27 cellular contexts compared by ENCODE assay signal in genomic region chr21:45280969-45281368, GRCh38. TPM values are rescaled to one million over a fixed set of nuclear protein-coding genes. Genes with fewer than 3 reads are reported as not detected.
DNase-seq lines count a peak whose midpoint lies in the region; ATAC-seq and TF ChIP-seq lines count a peak whose summit lies in the region.
"Had no signal": no experiment of that assay in that cellular context is flagged by ENCODE, and none has a peak within 500 bp of the region (broad histone marks: within the 10 kb centered on the region; RNA-seq: fewer than 3 reads in every experiment).

No MANE protein-coding gene starts in this region.

- no peaks in the 10 kb centered on the region for H3K27me3 ChIP-seq in SJCRH30
- H3K27me3 ChIP-seq: BLaER1 treated with 17β-estradiol and CSF1 and Interleukin-3, amounts not matched to agents 10 nM and 100 nM had no signal

- peaks cover 25% of the 10 kb centered on the region for H3K4me1 Mint-ChIP-seq in nephron

- peaks cover 69% of the 10 kb centered on the region for H3K36me3 Mint-ChIP-seq in nephron (ENCODE audit: low read depth)

- H3K4me3 ChIP-seq in SJCRH30, result no peak overlapping the region
- H3K4me3 ChIP-seq: BLaER1 treated with 17β-estradiol and CSF1 and Interleukin-3, amounts not matched to agents 10 nM and 100 nM; K562 had no signal

- TF ChIP-seq CTCF in nephron (IDR thresholded peaks at IDR 0.05; ENCODE audit: unreplicated experiment in 3 of 3), result no peak

- H3K27ac ChIP-seq in SJCRH30, result peak overlapping the region; percentile 31; the same call in 1 of the 2 replicates
- H3K27ac ChIP-seq: 22Rv1; BLaER1 treated with 17β-estradiol and CSF1 and Interleukin-3, amounts not matched to agents 10 nM and 100 nM; HL-60 had no signal

- peaks cover 7% of the 10 kb centered on the region for H3K4me1 ChIP-seq in SJCRH30
- H3K4me1 ChIP-seq: Caco-2 had no signal

- DNase-seq in activated CD8-positive, alpha-beta memory T cell treated with anti-CD3 and anti-CD28 coated beads, Interleukin-2, amount 50 U/mL, for 48 hours, result peak; percentile 8
- DNase-seq in activated CD8-positive, alpha-beta memory T cell treated with anti-CD3 and anti-CD28 coated beads for 24 hours, result no peak
- DNase-seq in SJCRH30 (no peak), left lobe of liver (ENCODE audit: low spot score) (peak; percentile 12), NOMO-1 treated with dmso at 0.1 percent for 144 hours (lab: John Stamatoyannopoulos, UW; ENCODE audit: unreplicated experiment) (no peak), NCI-H526 treated with DMSO at 0.1 percent for 48 hours (lab: John Stamatoyannopoulos, UW) (no peak)
- DNase-seq: ACHN; Caco-2; CD4-positive, alpha-beta memory T cell; DMS 273 treated with DMSO at 0.1 percent for 48 hours; DMS79 treated with DMSO at 0.1 percent for 48 hours; MM.1S; NCI-H1048; NCI-H1417 treated with DMSO at 0.1 percent for 48 hours; NCI-H187; NCI-H2107; NCI-H774; NK-92 treated with Interleukin-12 subunit alpha and Interleukin-12 subunit beta, amount 100 ng/mL, for 24 hours had no signal

- H3K4me3 Mint-ChIP-seq in nephron, result peak overlapping the region in 1 of 3 experiments; percentile 61
- H3K4me3 Mint-ChIP-seq: CD4-positive, alpha-beta memory T cell; H9 had no signal

- no peaks in the 10 kb centered on the region for H3K9me3 Mint-ChIP-seq in nephron
- H3K9me3 Mint-ChIP-seq: H9 had no signal

- peak overlapping the region; percentile 78 to 79 (median 79) for H3K27ac Mint-ChIP-seq in nephron

- H3K36me3 ChIP-seq in SJCRH30, result peaks cover 30% of the 10 kb centered on the region

- no peaks in the 10 kb centered on the region for H3K27me3 Mint-ChIP-seq in nephron (ENCODE audit: low read depth)
- H3K27me3 Mint-ChIP-seq: CD4-positive, alpha-beta memory T cell had no signal

- ATAC-seq in left lobe of liver (no peak), GM19452 (IDR thresholded peaks at IDR 0.05; ENCODE audit: unreplicated experiment) (no peak)
- ATAC-seq: HepG2, K562, Panc1 had no signal

- H3K9me3 ChIP-seq in SJCRH30 (replicated peaks), result no peaks in the 10 kb centered on the region
- H3K9me3 ChIP-seq: BLaER1 treated with 17β-estradiol and CSF1 and Interleukin-3, amounts not matched to agents 10 nM and 100 nM; Caco-2 had no signal

RNA-seq across cellular contexts. Expression of gene POFUT2, which starts 6.7 kb away (rescaled TPM):
- 15.2 and 16.5 TPM in 2 replicates for total RNA-seq in SJCRH30 (2014; rRNA removed; shearing (Covaris generic))
- 17.5 TPM for total RNA-seq in left lobe of liver

Comparison
In these comparisons a context has a peak if more than half of its experiments do, and no peak if none do; other contexts are left out.
1. DNase-seq: peak in activated CD8-positive, alpha-beta memory T cell treated with anti-CD3 and anti-CD28 coated beads, Interleukin-2, amount 50 U/mL, for 48 hours (single experiment) and left lobe of liver (single experiment); none in activated CD8-positive, alpha-beta memory T cell treated with anti-CD3 and anti-CD28 coated beads for 24 hours (single experiment), SJCRH30 (0 of 2), NOMO-1 treated with dmso at 0.1 percent for 144 hours (single experiment) and NCI-H526 treated with DMSO at 0.1 percent for 48 hours (single experiment).